Comparison of ENCODE assay signal across 19 cellular contexts in the genomic region with DNA sequence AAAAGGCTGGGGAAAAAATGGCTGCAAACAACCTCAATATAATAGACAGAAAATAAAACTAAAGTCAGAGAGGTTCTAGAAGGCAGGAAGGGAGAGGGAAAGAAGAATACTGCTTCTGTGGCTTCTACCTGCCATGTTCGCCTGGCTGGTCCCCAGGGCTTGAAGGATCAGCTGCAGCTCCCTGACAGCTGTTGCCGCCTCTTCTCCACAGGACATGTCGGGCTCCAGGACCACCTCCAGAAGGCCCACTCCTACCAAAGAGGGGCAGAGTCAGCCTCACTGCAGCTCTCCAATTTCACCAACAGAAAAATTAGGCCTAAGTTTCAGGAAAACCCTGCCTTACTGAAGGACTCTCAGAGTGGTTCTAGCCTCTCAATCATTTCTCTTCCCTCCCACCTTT. TPM values are rescaled to one million over a fixed set of nuclear protein-coding genes. Genes with fewer than 3 reads are reported as not detected.
DNase-seq lines count a peak whose midpoint lies in the region; ATAC-seq lines count a peak whose summit lies in the region.
"Had no signal": no experiment of that assay in that cellular context is flagged by ENCODE, and none has a peak within 500 bp of the region (broad histone marks: within the 10 kb centered on the region; RNA-seq: fewer than 3 reads in every experiment).

No MANE protein-coding gene starts in this region.

- H3K36me3 ChIP-seq in BLaER1, result peaks cover 17% of the 10 kb centered on the region

- no peaks in the 10 kb centered on the region for H3K27me3 ChIP-seq in BLaER1
- H3K27me3 ChIP-seq: BLaER1 treated with 17β-estradiol and CSF1 and Interleukin-3, amounts not matched to agents 10 nM and 100 nM; SJSA1 had no signal

- no peak for ATAC-seq in activated CD4-positive, CD25-positive, alpha-beta regulatory T cell treated with anti-CD3 and anti-CD28 coated beads, Interleukin-2, amount 50 U/mL, for 24 hours
- ATAC-seq: CD8-positive, alpha-beta T cell; GM23338 had no signal

- peaks cover 53% of the 10 kb centered on the region for H3K4me1 ChIP-seq in BLaER1
- H3K4me1 ChIP-seq: HAP-1 had no signal

- peak overlapping the region; percentile 11; the same call in 1 of the 2 replicates for H3K4me2 ChIP-seq in BLaER1
- H3K4me2 ChIP-seq: GM23338 had no signal

- H3K27ac ChIP-seq in BLaER1, result no peak overlapping the region
- H3K27ac ChIP-seq in angular gyrus (ENCODE audit: low read depth, low read length), result peak overlapping the region; percentile 10
- H3K27ac ChIP-seq: BLaER1 treated with 17β-estradiol and CSF1 and Interleukin-3, amounts not matched to agents 10 nM and 100 nM; SJSA1 had no signal

- H4K20me1 ChIP-seq in BLaER1, result no peaks in the 10 kb centered on the region

- no peaks in the 10 kb centered on the region for H3K9me3 ChIP-seq in BLaER1
- H3K9me3 ChIP-seq: BLaER1 treated with 17β-estradiol and CSF1 and Interleukin-3, amounts not matched to agents 10 nM and 100 nM; HAP-1; SJSA1 had no signal

- DNase-seq in NCI-H2171 (lab: John Stamatoyannopoulos, UW) (peak; percentile 46), myocyte (ENCODE audit: low read depth) (peak; percentile 20), T-helper 9 cell (no peak)
- no peak for DNase-seq in effector CD8-positive, alpha-beta T cell (lab: John Stamatoyannopoulos, UW)
- DNase-seq: CD8-positive, alpha-beta T cell; DMS153; Karpas-422; MV-4-11; NCI-H1105 treated with DMSO at 0.1 percent for 48 hours; NCI-H1694 treated with DMSO at 0.1 percent for 48 hours; NCI-H446 treated with DMSO at 0.1 percent for 48 hours; OCI-M1 had no signal

- H3K4me3 ChIP-seq in BLaER1, result no peak overlapping the region
- H3K4me3 ChIP-seq: BLaER1 treated with 17β-estradiol and CSF1 and Interleukin-3, amounts not matched to agents 10 nM and 100 nM; GM23338; HAP-1; SJSA1 had no signal

- no peak overlapping the region for H3K9ac ChIP-seq in BLaER1
- H3K9ac ChIP-seq: BLaER1 treated with 17β-estradiol and CSF1 and Interleukin-3, amounts not matched to agents 10 nM and 100 nM had no signal

RNA-seq across cellular contexts. Expression of a gene that starts 44.9 kb away (rescaled TPM):
- total RNA-seq in myocyte, result 20.9 and 26.0 TPM in 2 replicates
- polyA plus RNA-seq in myocyte (2012), result 18.2 TPM

Comparison
In these comparisons a context has a peak if more than half of its experiments do, and no peak if none do; other contexts are left out.
1. DNase-seq: peak in NCI-H2171 (single experiment) and myocyte (single experiment); none in T-helper 9 cell (single experiment) and effector CD8-positive, alpha-beta T cell (single experiment).